Comparison of ENCODE assay signal across 7 cellular contexts in genomic region chr1:7704214-7705047, GRCh38.
DNase-seq lines count a peak whose midpoint lies in the region; ATAC-seq and TF ChIP-seq lines count a peak whose summit lies in the region.

No MANE protein-coding gene starts in this region.

- no peaks in the 10 kb centered on the region for H3K36me3 ChIP-seq in right lobe of liver

- DNase-seq in NCI-H2171 treated with DMSO at 0.1 percent for 48 hours (lab: John Stamatoyannopoulos, UW) (peak; percentile 90), dedifferentiated amniotic fluid mesenchymal stem cell (ENCODE audit: extremely low spot score) (peak; percentile 75), right lobe of liver (peak; percentile 91 to 93 (median 92))
- peak; percentile 91 for DNase-seq in activated CD4-positive, alpha-beta T cell treated with anti-CD3 and anti-CD28 coated beads, Interleukin-2, amount 50 U/mL, for 1 hour
- DNase-seq in stimulated activated CD4-positive, alpha-beta T cell treated with anti-CD3 and anti-CD28 coated beads, Interleukin-2, amount 100 ng/mL, for 48 hours = peak; percentile 86 to 88

- no peaks in the 10 kb centered on the region for H3K27me3 ChIP-seq in right lobe of liver

- no peaks in the 10 kb centered on the region for H3K4me1 ChIP-seq in right lobe of liver

- H3K4me3 ChIP-seq in right lobe of liver = peak overlapping the region in 1 of 3 donors; percentile 51

- ATAC-seq in GM18519 (IDR thresholded peaks at IDR 0.05; ENCODE audit: low FRiP score, unreplicated experiment) = peak; percentile 78
- ATAC-seq in HG02981 (IDR thresholded peaks at IDR 0.05; ENCODE audit: unreplicated experiment) = peak; percentile 97
- peak; percentile 98 to 100 (median 98) for ATAC-seq in right lobe of liver

- H3K9me3 ChIP-seq in right lobe of liver = no peaks in the 10 kb centered on the region

- intact Hi-C loops in right lobe of liver (cut with DNase I) = no loop called here

- no peak overlapping the region for H3K27ac ChIP-seq in right lobe of liver

- WGBS in right lobe of liver (ENCODE audit: insufficient coverage, low coverage, low lambda C conversion rate, missing lambda C conversion rate) = no CpG with 5 or more reads among the region's 151 CpGs

- TF ChIP-seq POLR2A in right lobe of liver (IDR thresholded peaks at IDR 0.05) = peak; percentile 25

- TF ChIP-seq CTCF in right lobe of liver (IDR thresholded peaks at IDR 0.05) = no peak
